ENCODE assay signal across 10 cellular contexts in genomic region chr3:66394261-66395249, GRCh38.
A peak's percentile ranks its signal among the peaks of the same experiment; 100 is the strongest.
DNase-seq lines count a peak whose midpoint lies in the region; ATAC-seq, FAIRE-seq and TF ChIP-seq lines count a peak whose summit lies in the region.
"Had no signal": no experiment of that assay in that cellular context is flagged by ENCODE, and none has a peak within 500 bp of the region (broad histone marks: within the 10 kb centered on the region; RNA-seq: fewer than 3 reads in every experiment).

No MANE protein-coding gene starts in this region.

- no peaks in the 10 kb centered on the region for H3K9me2 ChIP-seq in DOHH2 (replicated peaks; ENCODE audit: control insufficient read depth, low read length)

- POLR2A ChIA-PET in endothelial cell of umbilical vein (lab: Charles Lee) = no interaction called here

- DNase-seq in SJCRH30 = no peak
- DNase-seq in endothelial cell of umbilical vein (ENCODE audit: low read depth, low spot score) = peak; percentile 71
- DNase-seq in SKM-1 treated with dmso at 0.1 percent for 144 hours (lab: John Stamatoyannopoulos, UW; ENCODE audit: unreplicated experiment) = no peak
- DNase-seq in NCI-H2029 (lab: John Stamatoyannopoulos, UW) = no peak
- DNase-seq: NCI-H2227 treated with DMSO at 0.1 percent for 48 hours, small intestine had no signal

- CTCF ChIA-PET in endothelial cell of umbilical vein (lab: Charles Lee) = interaction anchor here (0.9 to 4.0 kb wide), 8 partner anchors 13 to 428 kb away, joined by 3 to 26 read pairs (median 6); no protein-coding TSS in a partner anchor

- no TSS peak for BruUV-seq in endothelial cell of umbilical vein (replicated peaks; lab: Mats Ljungman, UMichigan)

- H3F3A ChIP-seq in DOHH2 (ENCODE audit: control insufficient read depth, insufficient read depth) = peaks cover 14% of the 10 kb centered on the region

- 0 out of 2 replicates have a peak, but pooled peaks cover 4% of the 10 kb centered on the region for H4K20me1 ChIP-seq in DOHH2 (ENCODE audit: control insufficient read depth, insufficient read depth, low read depth, low read length)
- no peaks in the 10 kb centered on the region for H4K20me1 ChIP-seq in endothelial cell of umbilical vein (replicated peaks; ENCODE audit: control insufficient read depth, extremely low read depth, insufficient read depth, low read length)

- peaks cover 50% of the 10 kb centered on the region for H3K4me1 ChIP-seq in DOHH2 (ENCODE audit: control insufficient read depth, low read length)
- peaks cover 18% of the 10 kb centered on the region for H3K4me1 ChIP-seq in SJCRH30
- peaks cover 28% of the 10 kb centered on the region for H3K4me1 ChIP-seq in endothelial cell of umbilical vein (ENCODE audit: control insufficient read depth, extremely low read depth, insufficient read depth, low read length)
- H3K4me1 ChIP-seq in rectal smooth muscle tissue (ENCODE audit: control insufficient read depth, insufficient read depth, low read length) = peaks cover 21% of the 10 kb centered on the region

- no peaks in the 10 kb centered on the region for H3K27me3 ChIP-seq in DOHH2 (ENCODE audit: control insufficient read depth, low read length)
- no peaks in the 10 kb centered on the region for H3K27me3 ChIP-seq in SJCRH30
- no peaks in the 10 kb centered on the region for H3K27me3 ChIP-seq in endothelial cell of umbilical vein (ENCODE audit: control insufficient read depth in 2 of 2, insufficient read depth in 2 of 2, low read length in 2 of 2)
- H3K27me3 ChIP-seq in rectal smooth muscle tissue (ENCODE audit: control insufficient read depth, insufficient read depth, low read length) = no peaks in the 10 kb centered on the region

- intact Hi-C loops in endothelial cell of umbilical vein (cut with micrococcal nuclease) = loop anchor here (5.0 kb wide), 1 partner anchor 117 kb away; no protein-coding TSS in a partner anchor

- no peak overlapping the region for H3K4me2 ChIP-seq in DOHH2 (ENCODE audit: low read length)
- peak overlapping the region; percentile 6 for H3K4me2 ChIP-seq in endothelial cell of umbilical vein (ENCODE audit: insufficient read depth, low read length)

- dilution Hi-C loops in endothelial cell of umbilical vein (cut with MboI; ENCODE audit: extremely low pct_ligation_motif_present, low sequenced_read_pairs) = loop anchor here (25.0 kb wide), 1 partner anchor 418 kb away; no protein-coding TSS in a partner anchor

- no peak overlapping the region for H3K9ac ChIP-seq in endothelial cell of umbilical vein (replicated peaks; ENCODE audit: extremely low read depth, insufficient read depth, low read length)
- no peak overlapping the region for H3K9ac ChIP-seq in rectal smooth muscle tissue (ENCODE audit: low read length)

- H3K79me2 ChIP-seq in DOHH2 (ENCODE audit: control insufficient read depth, low read length) = peaks cover 13% of the 10 kb centered on the region
- H3K79me2 ChIP-seq in endothelial cell of umbilical vein (ENCODE audit: control insufficient read depth, insufficient read depth, low read length) = no peaks in the 10 kb centered on the region

- TF ChIP-seq CTCF in DOHH2 (IDR thresholded peaks at IDR 0.05; ENCODE audit: low read depth, low read length, poor library complexity, severe bottlenecking) (no peak), endothelial cell of umbilical vein (IDR thresholded peaks at IDR 0.05; ENCODE audit: extremely low read depth in 1 of 2, insufficient read depth in 1 of 2, low read depth in 1 of 2, low read length in 2 of 2) (no peak)

- no peaks in the 10 kb centered on the region for H3K9me1 ChIP-seq in endothelial cell of umbilical vein (replicated peaks; ENCODE audit: control insufficient read depth, extremely low read depth, insufficient read depth, low read length)

- FAIRE-seq in endothelial cell of umbilical vein (lab: Jason Lieb, UNC) = no peak
- FAIRE-seq: small intestine had no signal

- H2AFZ ChIP-seq in endothelial cell of umbilical vein (ENCODE audit: low read depth, low read length) = peak overlapping the region; percentile 31

- H3K27ac ChIP-seq in DOHH2 (ENCODE audit: low read depth, low read length) (peak overlapping the region; percentile 29), SJCRH30 (peak overlapping the region; percentile 10; the same call in 1 of the 2 replicates), endothelial cell of umbilical vein (ENCODE audit: insufficient read depth, low read depth, low read length) (peak overlapping the region; percentile 50), rectal smooth muscle tissue (ENCODE audit: low read depth, low read length) (peak overlapping the region; percentile 65)

- ATAC-seq in GM21360 (IDR thresholded peaks at IDR 0.05; ENCODE audit: unreplicated experiment) (no peak), GM18907 (IDR thresholded peaks at IDR 0.05; ENCODE audit: unreplicated experiment) (no peak)

- TF ChIP-seq POLR2A in endothelial cell of umbilical vein (IDR thresholded peaks at IDR 0.05; ENCODE audit: low read depth, low read length) = no peak

- H3K4me3 ChIP-seq in DOHH2 (ENCODE audit: low read length) (no peak overlapping the region), SJCRH30 (no peak overlapping the region), endothelial cell of umbilical vein (replicated peaks in 1 of 3; ENCODE audit: insufficient read depth in 1 of 3, low read depth in 1 of 3, low read length in 3 of 3) (no peak overlapping the region), rectal smooth muscle tissue (ENCODE audit: low read length) (no peak overlapping the region)

- H3K9me3 ChIP-seq in DOHH2 (ENCODE audit: control insufficient read depth, insufficient read depth, low read length) (no peaks in the 10 kb centered on the region), SJCRH30 (replicated peaks) (no peaks in the 10 kb centered on the region), endothelial cell of umbilical vein (replicated peaks; ENCODE audit: control insufficient read depth, insufficient read depth, low read length) (no peaks in the 10 kb centered on the region)

- peaks cover 93% of the 10 kb centered on the region for H3K36me3 ChIP-seq in DOHH2 (ENCODE audit: control insufficient read depth, low read length)
- H3K36me3 ChIP-seq in SJCRH30 = no peaks in the 10 kb centered on the region
- H3K36me3 ChIP-seq in endothelial cell of umbilical vein (ENCODE audit: control insufficient read depth in 2 of 2, extremely low read depth in 1 of 2, insufficient read depth in 2 of 2, low read length in 2 of 2) = peaks cover 9 to 32% of the 10 kb centered on the region in 2 experiments
- H3K36me3 ChIP-seq in rectal smooth muscle tissue (ENCODE audit: control insufficient read depth, insufficient read depth, low read length) = peaks cover 41% of the 10 kb centered on the region

TF ChIP-seq in endothelial cell of umbilical vein, 7 proteins besides CTCF, POLR2A, EP300 and RAD21:
- TF ChIP-seq MYC (IDR thresholded peaks at IDR 0.05; ENCODE audit: low read depth, low read length) (no peak), POLR2AphosphoS5 (IDR thresholded peaks at IDR 0.05; ENCODE audit: insufficient read depth, low read depth, low read length) (no peak), GATA2 (IDR thresholded peaks at IDR 0.05; ENCODE audit: insufficient read depth, insufficient read length, low read depth, low read length) (peak; percentile 90), EZH2 (IDR thresholded peaks at IDR 0.05; ENCODE audit: borderline replicate concordance, low read depth, low read length, severe bottlenecking) (no peak), MAX (IDR thresholded peaks at IDR 0.05; ENCODE audit: insufficient read depth, insufficient read length) (no peak), JUN (IDR thresholded peaks at IDR 0.05; ENCODE audit: borderline replicate concordance, insufficient read depth, insufficient read length, low read depth) (peak; percentile 27), FOS (IDR thresholded peaks at IDR 0.05; ENCODE audit: borderline replicate concordance, insufficient read depth, low read length) (peak; percentile 51)

Comparison
In these comparisons a context has a peak if more than half of its experiments do, and no peak if none do; other contexts are left out.
1. H3K27ac ChIP-seq: peak in every context shown above with its lines; median percentile 65 in rectal smooth muscle tissue; 50 in endothelial cell of umbilical vein; 29 in DOHH2; 10 in SJCRH30.